In the genomic region with DNA sequence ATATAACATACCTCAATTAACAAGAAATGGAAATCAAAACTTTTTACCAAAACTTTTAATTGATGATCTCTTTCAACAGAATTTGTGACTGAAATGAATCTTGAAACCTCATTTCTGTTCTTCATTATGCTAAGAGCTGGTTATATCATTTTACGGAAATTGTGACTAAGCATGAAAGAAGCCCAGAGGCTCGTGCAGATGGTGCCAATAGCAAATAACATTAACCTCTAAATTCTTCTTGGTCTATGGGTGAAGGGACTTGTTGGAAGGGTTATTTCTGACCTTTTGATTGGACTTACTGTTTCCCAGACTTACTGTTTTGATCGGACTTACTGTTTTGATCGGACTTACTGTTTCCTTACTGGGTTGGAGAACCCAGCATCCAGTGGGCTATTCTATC, we compare ENCODE assay signal across 22 cellular contexts.
"Had no signal": no experiment of that assay in that cellular context is flagged by ENCODE, and none has a peak within 500 bp of the region (broad histone marks: within the 10 kb centered on the region; RNA-seq: fewer than 3 reads in every experiment).

No MANE protein-coding gene starts in this region.

- H3K27me3 Mint-ChIP-seq: IgD-negative memory B cell had no signal

- H3K4me1 Mint-ChIP-seq: IgD-negative memory B cell had no signal

- H3K27ac ChIP-seq: KMS-11, SJSA1, SK-N-MC had no signal

- H3K27me3 ChIP-seq: SJSA1 had no signal

- H3K4me3 Mint-ChIP-seq: IgD-negative memory B cell had no signal

- ATAC-seq: HepG2, K562 had no signal

- H3K4me1 ChIP-seq: SJSA1 had no signal

- H3K9me3 ChIP-seq: SJSA1 had no signal

- H3K27ac Mint-ChIP-seq: IgD-negative memory B cell had no signal

- H3K36me3 Mint-ChIP-seq: IgD-negative memory B cell had no signal

- H3K4me3 ChIP-seq: K562, SJSA1, SK-N-MC had no signal

- DNase-seq: Kasumi-1, NCI-H1092, NCI-H1105 treated with DMSO at 0.1 percent for 48 hours, NCI-H1417 treated with DMSO at 0.1 percent for 48 hours, NCI-H146, NCI-H1694 treated with DMSO at 0.1 percent for 48 hours, NCI-H1930, NCI-H2081, NCI-H2107, NCI-H2227 treated with DMSO at 0.1 percent for 48 hours, NCI-H524, NCI-H526 treated with DMSO at 0.1 percent for 48 hours, NCI-H748 treated with DMSO at 0.1 percent for 48 hours, Right ventricle myocardium superior, RPMI8226, SIG-M5 had no signal

- H3K36me3 ChIP-seq: SJSA1 had no signal
